Comparison of ENCODE assay signal across 3 cellular contexts in the genomic region with DNA sequence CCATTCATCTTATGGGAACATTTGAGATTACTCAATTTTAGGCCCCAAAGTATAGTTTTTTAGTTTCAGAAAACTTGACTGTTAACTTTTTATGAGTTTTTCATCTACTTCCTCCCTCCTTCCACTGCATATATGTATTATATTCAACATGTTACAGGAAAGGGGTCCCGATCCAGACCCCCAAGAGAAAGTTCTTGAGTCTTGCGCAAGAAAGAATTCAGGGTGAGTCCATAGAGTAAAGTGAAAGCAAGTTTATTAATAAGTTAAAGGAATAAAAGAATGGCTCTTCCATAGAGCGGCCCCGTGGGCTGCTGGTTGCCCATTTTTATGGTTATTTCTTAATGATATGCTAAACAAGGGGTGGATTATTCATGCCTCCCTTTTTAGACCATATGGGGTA.
TF ChIP-seq lines count a peak whose summit lies in the region.

No MANE protein-coding gene starts in this region.

TF ChIP-seq in A549, 52 proteins besides CTCF, POLR2A, EP300 and RAD21:
- TF ChIP-seq CEBPB (IDR thresholded peaks at IDR 0.05), result peak; percentile 67 to 86; a peak in 3 of 4 replicates
- TF ChIP-seq HOXB13 (CRISPR knock-in tag; IDR thresholded peaks at IDR 0.05; ENCODE audit: low read depth), result no peak
TF ChIP-seq in A549: peak in this region for 1.

TF ChIP-seq in IMR-90, 13 proteins besides CTCF, POLR2A, EP300 and RAD21:
- peak; percentile 74 for TF ChIP-seq CEBPB (IDR thresholded peaks at IDR 0.05; ENCODE audit: low read depth, low read length)
- TF ChIP-seq MXI1 (IDR thresholded peaks at IDR 0.05; ENCODE audit: borderline replicate concordance, low read depth, low read length), result no peak
- no peak for TF ChIP-seq MAFK (IDR thresholded peaks at IDR 0.05; ENCODE audit: low read depth, low read length)

TF ChIP-seq in K562, 482 proteins besides CTCF, POLR2A, EP300 and RAD21:
- TF ChIP-seq SLC30A9 (CRISPR knock-in tag; IDR thresholded peaks at IDR 0.05) (no peak), CEBPG (CRISPR knock-in tag; IDR thresholded peaks at IDR 0.05) (no peak), CEBPG (tag; conservative IDR thresholded peaks at IDR 0.05 in 1 of 2, IDR thresholded peaks at IDR 0.05 in 1 of 2) (peak in 1 of 2 experiments; percentile 81; a peak in 2 of 4 replicates), CEBPB (tag; IDR thresholded peaks at IDR 0.05) (peak; percentile 75)
- TF ChIP-seq, protein P1, sequence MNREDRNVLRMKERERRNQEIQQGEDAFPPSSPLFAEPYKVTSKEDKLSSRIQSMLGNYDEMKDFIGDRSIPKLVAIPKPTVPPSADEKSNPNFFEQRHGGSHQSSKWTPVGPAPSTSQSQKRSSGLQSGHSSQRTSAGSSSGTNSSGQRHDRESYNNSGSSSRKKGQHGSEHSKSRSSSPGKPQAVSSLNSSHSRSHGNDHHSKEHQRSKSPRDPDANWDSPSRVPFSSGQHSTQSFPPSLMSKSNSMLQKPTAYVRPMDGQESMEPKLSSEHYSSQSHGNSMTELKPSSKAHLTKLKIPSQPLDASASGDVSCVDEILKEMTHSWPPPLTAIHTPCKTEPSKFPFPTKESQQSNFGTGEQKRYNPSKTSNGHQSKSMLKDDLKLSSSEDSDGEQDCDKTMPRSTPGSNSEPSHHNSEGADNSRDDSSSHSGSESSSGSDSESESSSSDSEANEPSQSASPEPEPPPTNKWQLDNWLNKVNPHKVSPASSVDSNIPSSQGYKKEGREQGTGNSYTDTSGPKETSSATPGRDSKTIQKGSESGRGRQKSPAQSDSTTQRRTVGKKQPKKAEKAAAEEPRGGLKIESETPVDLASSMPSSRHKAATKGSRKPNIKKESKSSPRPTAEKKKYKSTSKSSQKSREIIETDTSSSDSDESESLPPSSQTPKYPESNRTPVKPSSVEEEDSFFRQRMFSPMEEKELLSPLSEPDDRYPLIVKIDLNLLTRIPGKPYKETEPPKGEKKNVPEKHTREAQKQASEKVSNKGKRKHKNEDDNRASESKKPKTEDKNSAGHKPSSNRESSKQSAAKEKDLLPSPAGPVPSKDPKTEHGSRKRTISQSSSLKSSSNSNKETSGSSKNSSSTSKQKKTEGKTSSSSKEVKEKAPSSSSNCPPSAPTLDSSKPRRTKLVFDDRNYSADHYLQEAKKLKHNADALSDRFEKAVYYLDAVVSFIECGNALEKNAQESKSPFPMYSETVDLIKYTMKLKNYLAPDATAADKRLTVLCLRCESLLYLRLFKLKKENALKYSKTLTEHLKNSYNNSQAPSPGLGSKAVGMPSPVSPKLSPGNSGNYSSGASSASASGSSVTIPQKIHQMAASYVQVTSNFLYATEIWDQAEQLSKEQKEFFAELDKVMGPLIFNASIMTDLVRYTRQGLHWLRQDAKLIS (CRISPR knock-in tag; IDR thresholded peaks at IDR 0.05), result no peak
